21 cellular contexts compared by ENCODE assay signal in the genomic region with DNA sequence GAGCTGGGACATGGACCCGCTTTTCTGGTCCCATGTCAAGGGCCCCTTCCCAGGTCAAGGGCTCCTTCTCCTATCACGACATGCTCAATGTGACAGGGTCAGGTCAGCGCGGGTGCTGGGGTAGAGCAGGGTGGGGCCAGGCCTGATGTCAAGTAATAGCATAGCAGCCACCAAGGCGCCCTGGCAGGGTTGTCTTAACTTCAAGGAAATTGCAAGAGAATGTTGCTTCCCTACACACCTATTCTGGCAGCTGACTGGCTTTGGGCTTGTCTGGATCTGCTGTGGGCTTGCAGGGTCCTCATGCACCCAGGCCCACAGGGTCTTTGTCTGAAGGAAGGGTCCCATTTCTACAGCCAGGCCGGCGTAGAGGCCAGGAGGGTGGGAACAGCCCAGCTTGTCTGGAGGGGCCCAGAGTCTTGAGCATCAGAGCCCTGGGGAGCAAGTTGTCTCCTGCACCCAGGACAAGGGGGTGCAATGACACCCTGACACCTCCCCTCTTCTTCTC.
DNase-seq lines count a peak whose midpoint lies in the region; ATAC-seq and TF ChIP-seq lines count a peak whose summit lies in the region.
"Had no signal": no experiment of that assay in that cellular context is flagged by ENCODE, and none has a peak within 500 bp of the region (broad histone marks: within the 10 kb centered on the region; RNA-seq: fewer than 3 reads in every experiment).

No MANE protein-coding gene starts in this region.

- H3K36me3 ChIP-seq in sigmoid colon = no peaks in the 10 kb centered on the region

- no peaks in the 10 kb centered on the region for H3K27me3 ChIP-seq in sigmoid colon

- no peak overlapping the region for H3K27ac ChIP-seq in sigmoid colon
- H3K27ac ChIP-seq: GM23248, KMS-11 had no signal

- ATAC-seq in Right ventricle myocardium inferior (no peak), left lobe of liver (no peak), HG03095 (IDR thresholded peaks at IDR 0.05; ENCODE audit: unreplicated experiment) (no peak)

- no peaks in the 10 kb centered on the region for H3K4me1 ChIP-seq in sigmoid colon

- no peak for TF ChIP-seq EP300 in sigmoid colon (IDR thresholded peaks at IDR 0.05)

- no peak for TF ChIP-seq CTCF in sigmoid colon (IDR thresholded peaks at IDR 0.05)

- H3K4me3 ChIP-seq in sigmoid colon = no peak overlapping the region
- H3K4me3 ChIP-seq: GM23248 had no signal

- 93% methylated on average over 7 of the region's 7 CpGs for WGBS in sigmoid colon, 2 donors

- intact Hi-C loops in cardiac septum (cut with DNase I) (no loop called here), Right ventricle myocardium inferior (cut with DNase I) (no loop called here), sigmoid colon (cut with DNase I) (no loop called here)

- H3K9me3 ChIP-seq in sigmoid colon = no peaks in the 10 kb centered on the region

- TF ChIP-seq POLR2A in sigmoid colon (IDR thresholded peaks at IDR 0.05) = no peak

- DNase-seq in cardiac septum (ENCODE audit: low spot score) = peak; percentile 63
- DNase-seq in Right ventricle myocardium inferior (ENCODE audit: missing footprints) = no peak
- DNase-seq in islet precursor cell = peak; percentile 38
- DNase-seq in sigmoid colon = peak; percentile 45
- no peak for DNase-seq in putamen (ENCODE audit: low spot score)
- DNase-seq in left lobe of liver (ENCODE audit: low spot score) = no peak
- DNase-seq in NCI-H345 treated with DMSO at 0.1 percent for 48 hours (lab: John Stamatoyannopoulos, UW; ENCODE audit: unreplicated experiment) = no peak
- DNase-seq: AML-193; C1 segment of cervical spinal cord; Calu3; CD8-positive, alpha-beta memory T cell; GM23248; HCEC 1CT; NCI-H1105; NCI-H146; NCI-H2029; NCI-H226; NCI-H524 treated with DMSO at 0.1 percent for 48 hours; NCI-H82 had no signal

Comparison
In these comparisons a context has a peak if more than half of its experiments do, and no peak if none do; other contexts are left out.
1. DNase-seq: peak in cardiac septum (single experiment), islet precursor cell (single experiment) and sigmoid colon (single experiment); none in Right ventricle myocardium inferior (single experiment), putamen (single experiment), left lobe of liver (single experiment) and NCI-H345 treated with DMSO at 0.1 percent for 48 hours (single experiment).